ENCODE assay signal across 1 cellular context in genomic region chr9:4507731-4508130, GRCh38.
TF ChIP-seq lines count a peak whose summit lies in the region.

No MANE protein-coding gene starts in this region.

TF ChIP-seq in IMR-90, 13 proteins besides CTCF, POLR2A, EP300 and RAD21:
- TF ChIP-seq BHLHE40 (IDR thresholded peaks at IDR 0.05; ENCODE audit: low read depth, low read length) (no peak), MAZ (IDR thresholded peaks at IDR 0.05; ENCODE audit: borderline replicate concordance, low read depth, low read length) (no peak), CEBPB (IDR thresholded peaks at IDR 0.05; ENCODE audit: low read depth, low read length) (no peak), RFX5 (IDR thresholded peaks at IDR 0.05; ENCODE audit: low read depth, low read length) (no peak), FOS (IDR thresholded peaks at IDR 0.05; ENCODE audit: low read depth, low read length) (no peak), MXI1 (IDR thresholded peaks at IDR 0.05; ENCODE audit: borderline replicate concordance, low read depth, low read length) (no peak), USF2 (IDR thresholded peaks at IDR 0.05; ENCODE audit: low read depth, low read length) (no peak), ELK1 (IDR thresholded peaks at IDR 0.05; ENCODE audit: borderline replicate concordance, low read depth, low read length) (no peak), CHD1 (IDR thresholded peaks at IDR 0.05; ENCODE audit: low read depth, low read length) (no peak), NFE2L2 (IDR thresholded peaks at IDR 0.05; ENCODE audit: low read depth, low read length) (no peak), MAFK (IDR thresholded peaks at IDR 0.05; ENCODE audit: low read depth, low read length) (no peak), SMC3 (IDR thresholded peaks at IDR 0.05; ENCODE audit: low read depth, low read length) (no peak), RCOR1 (IDR thresholded peaks at IDR 0.05; ENCODE audit: insufficient replicate concordance, low read length) (no peak)
